In the genomic region with DNA sequence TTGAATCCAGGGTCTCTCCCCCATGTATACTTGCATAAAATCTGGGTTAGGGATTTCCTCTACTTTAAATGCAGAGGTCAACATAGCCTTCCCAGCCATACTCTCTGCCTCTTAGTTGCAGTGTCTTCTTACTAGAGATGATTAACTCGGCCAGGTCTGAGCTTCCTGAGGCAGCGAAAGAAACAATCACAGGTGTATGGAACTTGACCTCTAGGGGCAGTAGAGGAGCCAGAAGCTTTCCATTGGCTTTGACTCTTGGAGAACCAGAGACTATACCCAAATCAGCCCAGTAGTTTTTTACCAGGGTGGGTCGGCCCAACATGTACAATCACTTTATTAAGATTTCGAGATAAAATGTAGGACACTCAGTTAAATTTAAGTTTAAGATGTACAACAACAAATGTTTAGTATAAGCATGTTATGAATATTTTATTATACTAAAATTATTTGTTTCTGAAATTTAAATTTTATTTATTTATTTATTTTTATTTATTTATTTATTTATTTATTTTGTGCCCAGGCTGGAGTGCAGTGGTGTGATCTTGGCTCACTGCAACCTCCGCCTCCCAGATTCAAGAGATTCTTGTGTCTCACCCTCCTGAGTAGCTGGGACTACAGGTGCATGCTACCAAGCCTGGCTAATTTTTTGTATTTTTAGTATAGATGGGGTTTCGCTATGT, we compare ENCODE assay signal across 9 cellular contexts. TPM values are rescaled to one million over a fixed set of nuclear protein-coding genes. Genes with fewer than 3 reads are reported as not detected.
DNase-seq lines count a peak whose midpoint lies in the region; ATAC-seq and TF ChIP-seq lines count a peak whose summit lies in the region.
"Had no signal": no experiment of that assay in that cellular context is flagged by ENCODE, and none has a peak within 500 bp of the region (broad histone marks: within the 10 kb centered on the region; RNA-seq: fewer than 3 reads in every experiment).

No MANE protein-coding gene starts in this region.

- no peaks in the 10 kb centered on the region for H3K9me3 Mint-ChIP-seq in mesothelial cell of epicardium
- H3K9me3 Mint-ChIP-seq in activated T-cell treated with anti-CD3 and anti-CD28 coated beads, Interleukin-2, amount 50 U/mL, for 4 hours = no peaks in the 10 kb centered on the region
- H3K9me3 Mint-ChIP-seq: activated naive CD8-positive, alpha-beta T cell treated with anti-CD3 and anti-CD28 coated beads, Interleukin-2, amount 10 ng/mL, durations not matched to agents 7 days and 5 days had no signal

- no peaks in the 10 kb centered on the region for H3K4me1 ChIP-seq in heart left ventricle

- intact Hi-C loops in heart left ventricle (cut with DNase I) (no loop called here), cardiac septum (cut with DNase I) (no loop called here), head of caudate nucleus (cut with DNase I) (no loop called here)

- H3K27me3 Mint-ChIP-seq in mesothelial cell of epicardium (ENCODE audit: low read depth) = peaks cover 17% of the 10 kb centered on the region
- H3K27me3 Mint-ChIP-seq in activated T-cell treated with anti-CD3 and anti-CD28 coated beads, Interleukin-2, amount 50 U/mL, for 4 hours (ENCODE audit: low read depth) = peaks cover 17% of the 10 kb centered on the region

- peaks cover 13% of the 10 kb centered on the region for H3K4me1 Mint-ChIP-seq in mesothelial cell of epicardium
- H3K4me1 Mint-ChIP-seq in activated T-cell treated with anti-CD3 and anti-CD28 coated beads, Interleukin-2, amount 50 U/mL, for 4 hours (ENCODE audit: low read depth) = no peaks in the 10 kb centered on the region
- H3K4me1 Mint-ChIP-seq: activated naive CD8-positive, alpha-beta T cell treated with anti-CD3 and anti-CD28 coated beads, Interleukin-2, amount 10 ng/mL, durations not matched to agents 7 days and 5 days had no signal

- no peak overlapping the region for H3K27ac ChIP-seq in heart left ventricle

- H3K36me3 ChIP-seq in heart left ventricle = no peaks in the 10 kb centered on the region

- H3K4me3 ChIP-seq in heart left ventricle = no peak overlapping the region

- TF ChIP-seq CTCF in heart left ventricle (IDR thresholded peaks at IDR 0.05) (peak in 7 of 12 donors; percentile 19 to 40 (median 30)), mesothelial cell of epicardium (IDR thresholded peaks at IDR 0.05; ENCODE audit: unreplicated experiment) (peak; percentile 26)

- ATAC-seq in heart left ventricle (no peak), HG02678 (IDR thresholded peaks at IDR 0.05; ENCODE audit: unreplicated experiment) (peak; percentile 62), SK-N-SH treated with all-trans-retinoic acid at 6 μM for 48 hours (peak; percentile 76; the same call in 2 of the 3 replicates)
- no peak for ATAC-seq in activated T-cell treated with anti-CD3 and anti-CD28 coated beads, Interleukin-2, amount 50 U/mL, for 4 hours

- H3K9me3 ChIP-seq in heart left ventricle = no peaks in the 10 kb centered on the region

- H3K27ac Mint-ChIP-seq in mesothelial cell of epicardium = no peak overlapping the region
- H3K27ac Mint-ChIP-seq: activated naive CD8-positive, alpha-beta T cell treated with anti-CD3 and anti-CD28 coated beads, Interleukin-2, amount 10 ng/mL, durations not matched to agents 7 days and 5 days had no signal

- H3K4me3 Mint-ChIP-seq in mesothelial cell of epicardium = no peak overlapping the region
- no peak overlapping the region for H3K4me3 Mint-ChIP-seq in activated T-cell treated with anti-CD3 and anti-CD28 coated beads, Interleukin-2, amount 50 U/mL, for 4 hours
- H3K4me3 Mint-ChIP-seq: activated naive CD8-positive, alpha-beta T cell treated with anti-CD3 and anti-CD28 coated beads, Interleukin-2, amount 10 ng/mL, durations not matched to agents 7 days and 5 days had no signal

- 64 to 68% (median 65%) methylated on average over 6 of the region's 6 CpGs for WGBS in heart left ventricle, 4 donors

- H3K27me3 ChIP-seq in heart left ventricle = peaks cover 0 to 13% (median 0%) of the 10 kb centered on the region in 9 donors

- no peaks in the 10 kb centered on the region for H3K36me3 Mint-ChIP-seq in mesothelial cell of epicardium
- no peaks in the 10 kb centered on the region for H3K36me3 Mint-ChIP-seq in activated T-cell treated with anti-CD3 and anti-CD28 coated beads, Interleukin-2, amount 50 U/mL, for 4 hours (ENCODE audit: insufficient read depth)
- H3K36me3 Mint-ChIP-seq: activated naive CD8-positive, alpha-beta T cell treated with anti-CD3 and anti-CD28 coated beads, Interleukin-2, amount 10 ng/mL, durations not matched to agents 7 days and 5 days had no signal

- TF ChIP-seq POLR2A in heart left ventricle (IDR thresholded peaks at IDR 0.05) = no peak

- DNase-seq in heart left ventricle = no peak
- no peak for DNase-seq in cardiac septum (ENCODE audit: low spot score)
- DNase-seq in mesothelial cell of epicardium (ENCODE audit: low spot score in 2 of 2, unreplicated experiment in 2 of 2) = no peak
- DNase-seq in activated effector memory CD4-positive, alpha-beta T cell treated with anti-CD3 and anti-CD28 coated beads, Interleukin-2, amount 50 U/mL, for 16 hours = no peak
- DNase-seq in head of caudate nucleus = no peak
- DNase-seq in activated T-cell treated with anti-CD3 and anti-CD28 coated beads, Interleukin-2, amount 50 U/mL, for 4 hours = no peak
- DNase-seq: activated naive CD8-positive, alpha-beta T cell treated with anti-CD3 and anti-CD28 coated beads, Interleukin-2, amount 10 ng/mL, durations not matched to agents 7 days and 5 days had no signal

TF ChIP-seq in SK-N-SH treated with all-trans-retinoic acid at 6 μM for 48 hours, 23 proteins besides CTCF, POLR2A, EP300 and RAD21:
- TF ChIP-seq ZC3H10 (CRISPR knock-in tag; IDR thresholded peaks at IDR 0.05) (no peak), TCF4 (CRISPR knock-in tag; IDR thresholded peaks at IDR 0.05; ENCODE audit: borderline replicate concordance) (no peak), ZFP30 (CRISPR knock-in tag; IDR thresholded peaks at IDR 0.05) (no peak), ZNF8 (CRISPR knock-in tag; IDR thresholded peaks at IDR 0.05) (no peak), ISL1 (CRISPR knock-in tag; IDR thresholded peaks at IDR 0.05) (no peak), GLIS3 (CRISPR knock-in tag; IDR thresholded peaks at IDR 0.05) (no peak), ZFP3 (CRISPR knock-in tag; IDR thresholded peaks at IDR 0.05) (no peak), PPARA (CRISPR knock-in tag; IDR thresholded peaks at IDR 0.05; ENCODE audit: borderline replicate concordance) (no peak)
- TF ChIP-seq, protein P1, sequence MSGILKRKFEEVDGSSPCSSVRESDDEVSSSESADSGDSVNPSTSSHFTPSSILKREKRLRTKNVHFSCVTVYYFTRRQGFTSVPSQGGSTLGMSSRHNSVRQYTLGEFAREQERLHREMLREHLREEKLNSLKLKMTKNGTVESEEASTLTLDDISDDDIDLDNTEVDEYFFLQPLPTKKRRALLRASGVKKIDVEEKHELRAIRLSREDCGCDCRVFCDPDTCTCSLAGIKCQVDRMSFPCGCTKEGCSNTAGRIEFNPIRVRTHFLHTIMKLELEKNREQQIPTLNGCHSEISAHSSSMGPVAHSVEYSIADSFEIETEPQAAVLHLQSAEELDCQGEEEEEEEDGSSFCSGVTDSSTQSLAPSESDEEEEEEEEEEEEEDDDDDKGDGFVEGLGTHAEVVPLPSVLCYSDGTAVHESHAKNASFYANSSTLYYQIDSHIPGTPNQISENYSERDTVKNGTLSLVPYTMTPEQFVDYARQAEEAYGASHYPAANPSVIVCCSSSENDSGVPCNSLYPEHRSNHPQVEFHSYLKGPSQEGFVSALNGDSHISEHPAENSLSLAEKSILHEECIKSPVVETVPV (CRISPR knock-in tag; IDR thresholded peaks at IDR 0.05) = no peak
- TF ChIP-seq, protein P2, sequence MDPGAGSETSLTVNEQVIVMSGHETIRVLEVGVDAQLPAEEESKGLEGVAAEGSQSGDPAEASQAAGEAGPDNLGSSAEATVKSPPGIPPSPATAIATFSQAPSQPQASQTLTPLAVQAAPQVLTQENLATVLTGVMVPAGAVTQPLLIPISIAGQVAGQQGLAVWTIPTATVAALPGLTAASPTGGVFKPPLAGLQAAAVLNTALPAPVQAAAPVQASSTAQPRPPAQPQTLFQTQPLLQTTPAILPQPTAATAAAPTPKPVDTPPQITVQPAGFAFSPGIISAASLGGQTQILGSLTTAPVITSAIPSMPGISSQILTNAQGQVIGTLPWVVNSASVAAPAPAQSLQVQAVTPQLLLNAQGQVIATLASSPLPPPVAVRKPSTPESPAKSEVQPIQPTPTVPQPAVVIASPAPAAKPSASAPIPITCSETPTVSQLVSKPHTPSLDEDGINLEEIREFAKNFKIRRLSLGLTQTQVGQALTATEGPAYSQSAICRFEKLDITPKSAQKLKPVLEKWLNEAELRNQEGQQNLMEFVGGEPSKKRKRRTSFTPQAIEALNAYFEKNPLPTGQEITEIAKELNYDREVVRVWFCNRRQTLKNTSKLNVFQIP (CRISPR knock-in tag; IDR thresholded peaks at IDR 0.05; ENCODE audit: borderline replicate concordance, low read depth) = no peak

RNA-seq across cellular contexts. Expression of a gene that starts 48.0 kb away (rescaled TPM):
- total RNA-seq in heart left ventricle = under 1 TPM in 1 of 9 donors, not detected in 8; 0.15 TPM
- not detected for polyA plus RNA-seq in heart left ventricle
- total RNA-seq in cardiac septum = 0.16 TPM
- total RNA-seq in mesothelial cell of epicardium = 2.1 to 3.3 TPM (median 2.5 TPM) in 3 replicates
- not detected for total RNA-seq in activated T-cell treated with anti-CD3 and anti-CD28 coated beads, Interleukin-2, amount 50 U/mL, for 4 hours
- total RNA-seq: activated naive CD8-positive, alpha-beta T cell treated with anti-CD3 and anti-CD28 coated beads, Interleukin-2, amount 10 ng/mL, durations not matched to agents 7 days and 5 days had no signal

Comparison
In these comparisons a context has a peak if more than half of its experiments do, and no peak if none do; other contexts are left out.
1. ATAC-seq: peak in HG02678 (single experiment) and SK-N-SH treated with all-trans-retinoic acid at 6 μM for 48 hours (single experiment); none in heart left ventricle (0 of 4) and activated T-cell treated with anti-CD3 and anti-CD28 coated beads, Interleukin-2, amount 50 U/mL, for 4 hours (0 of 2).